ENCODE assay signal across 1 cellular context in genomic region chr9:129177791-129178578, GRCh38.
TF ChIP-seq lines count a peak whose summit lies in the region.

Gene IER5L (minus strand): TSS chr9:129178261. CDS start chr9:129178052, 209 bp downstream.

TF ChIP-seq in K562, 482 proteins besides CTCF, POLR2A, EP300 and RAD21 (continued from another document and continues in another):
- TF ChIP-seq NFE2L1 (tag; IDR thresholded peaks at IDR 0.05; ENCODE audit: borderline replicate concordance, low read depth) (no peak), BHLHE40 (IDR thresholded peaks at IDR 0.05; ENCODE audit: low read length) (peak; percentile 10; the same call in 1 of the 2 replicates), SAP30 (IDR thresholded peaks at IDR 0.05; ENCODE audit: borderline replicate concordance, insufficient read depth, low read depth, low read length, poor library complexity, severe bottlenecking) (peak; percentile 58), ZNF263 (CRISPR knock-in tag; IDR thresholded peaks at IDR 0.05; ENCODE audit: borderline replicate concordance) (no peak), MBD2 (IDR thresholded peaks at IDR 0.05; ENCODE audit: borderline replicate concordance, low read depth) (peak; percentile 73; the same call in 1 of the 2 replicates), TOE1 (IDR thresholded peaks at IDR 0.05; ENCODE audit: borderline replicate concordance) (no peak), TOE1 (CRISPR knock-in tag; IDR thresholded peaks at IDR 0.05; ENCODE audit: borderline replicate concordance, low read depth) (no peak), HDAC3 (IDR thresholded peaks at IDR 0.05; ENCODE audit: borderline replicate concordance, partially characterized antibody) (no peak), ZBTB17 (CRISPR knock-in tag; IDR thresholded peaks at IDR 0.05) (0 out of 2 replicates have a peak, but pooled peaks have one; percentile 34), CCAR2 (IDR thresholded peaks at IDR 0.05; ENCODE audit: low read depth, low read length) (no peak), RB1 (IDR thresholded peaks at IDR 0.05; ENCODE audit: low read depth) (peak; percentile 68), SIN3B (IDR thresholded peaks at IDR 0.05; ENCODE audit: low read depth) (0 out of 2 replicates have a peak, but pooled peaks have one; percentile 10), HDAC6 (IDR thresholded peaks at IDR 0.05; ENCODE audit: low read depth, low read length) (peak; percentile 97), ZNF124 (CRISPR knock-in tag; IDR thresholded peaks at IDR 0.05) (no peak), CBFA2T3 (IDR thresholded peaks at IDR 0.05) (no peak), ZNF77 (CRISPR knock-in tag; IDR thresholded peaks at IDR 0.05) (no peak), ZNF143 (CRISPR knock-in tag; IDR thresholded peaks at IDR 0.05) (no peak), NFIC (IDR thresholded peaks at IDR 0.05) (peak; percentile 60), POLR2G (IDR thresholded peaks at IDR 0.05; ENCODE audit: low read depth, low read length) (peak; percentile 100), ZNF347 (CRISPR knock-in tag; IDR thresholded peaks at IDR 0.05; ENCODE audit: low read depth) (no peak), EP400 (IDR thresholded peaks at IDR 0.05) (no peak), HDAC1 (IDR thresholded peaks at IDR 0.05) (peak in 1 of 2 experiments; percentile 79; a peak in 2 of 4 replicates), ZNF583 (CRISPR knock-in tag; IDR thresholded peaks at IDR 0.05) (no peak), ZNF184 (CRISPR knock-in tag; IDR thresholded peaks at IDR 0.05) (no peak), LCOR (CRISPR knock-in tag; IDR thresholded peaks at IDR 0.05) (0 out of 2 replicates have a peak, but pooled peaks have one; percentile 54), THRAP3 (IDR thresholded peaks at IDR 0.05; ENCODE audit: borderline replicate concordance) (no peak), SIN3A (IDR thresholded peaks at IDR 0.05; ENCODE audit: borderline replicate concordance in 2 of 2, control insufficient read depth in 1 of 2, low read depth in 2 of 2, low read length in 2 of 2) (0 out of 4 replicates have a peak, but pooled peaks of 1 of the 2 experiments have one; percentile 58), HCFC1 (IDR thresholded peaks at IDR 0.05; ENCODE audit: low read depth, low read length) (no peak; the same call in 1 of the 2 replicates), TCF15 (CRISPR knock-in tag; IDR thresholded peaks at IDR 0.05) (no peak), ZZZ3 (IDR thresholded peaks at IDR 0.05) (no peak), NFYB (IDR thresholded peaks at IDR 0.05; ENCODE audit: extremely low read depth, insufficient read length) (peak; percentile 99), SREBF1 (IDR thresholded peaks at IDR 0.05; ENCODE audit: borderline replicate concordance, low read depth, low read length) (no peak), CREBBP (IDR thresholded peaks at IDR 0.05; ENCODE audit: low read depth, low read length) (no peak), TCF7 (IDR thresholded peaks at IDR 0.05; ENCODE audit: borderline replicate concordance) (peak; percentile 95), ZNF75A (CRISPR knock-in tag; IDR thresholded peaks at IDR 0.05) (no peak), POLR2AphosphoS5 (IDR thresholded peaks at IDR 0.05; ENCODE audit: control insufficient read depth, insufficient read depth, low read depth, low read length) (peak; percentile 72), MEF2D (tag; conservative IDR thresholded peaks at IDR 0.05; ENCODE audit: low read depth) (no peak), CHD2 (IDR thresholded peaks at IDR 0.05; ENCODE audit: low read depth, low read length) (peak; percentile 81), NELFE (IDR thresholded peaks at IDR 0.05; ENCODE audit: insufficient read depth, insufficient read length) (peak; percentile 83), CHD1 (IDR thresholded peaks at IDR 0.05; ENCODE audit: low read length) (peak; percentile 91), SMAD4 (CRISPR knock-in tag; conservative IDR thresholded peaks at IDR 0.05) (peak; percentile 67), RFX7 (CRISPR knock-in tag; IDR thresholded peaks at IDR 0.05) (no peak), TBL1XR1 (IDR thresholded peaks at IDR 0.05; ENCODE audit: low read length in 2 of 2) (no peak), NFIX (CRISPR knock-in tag; IDR thresholded peaks at IDR 0.05; ENCODE audit: low read depth) (no peak), MTA1 (IDR thresholded peaks at IDR 0.05; ENCODE audit: borderline replicate concordance) (no peak), ZNF224 (CRISPR knock-in tag; IDR thresholded peaks at IDR 0.05) (no peak), SNIP1 (IDR thresholded peaks at IDR 0.05; ENCODE audit: low read depth) (no peak)
- TF ChIP-seq, protein P1, sequence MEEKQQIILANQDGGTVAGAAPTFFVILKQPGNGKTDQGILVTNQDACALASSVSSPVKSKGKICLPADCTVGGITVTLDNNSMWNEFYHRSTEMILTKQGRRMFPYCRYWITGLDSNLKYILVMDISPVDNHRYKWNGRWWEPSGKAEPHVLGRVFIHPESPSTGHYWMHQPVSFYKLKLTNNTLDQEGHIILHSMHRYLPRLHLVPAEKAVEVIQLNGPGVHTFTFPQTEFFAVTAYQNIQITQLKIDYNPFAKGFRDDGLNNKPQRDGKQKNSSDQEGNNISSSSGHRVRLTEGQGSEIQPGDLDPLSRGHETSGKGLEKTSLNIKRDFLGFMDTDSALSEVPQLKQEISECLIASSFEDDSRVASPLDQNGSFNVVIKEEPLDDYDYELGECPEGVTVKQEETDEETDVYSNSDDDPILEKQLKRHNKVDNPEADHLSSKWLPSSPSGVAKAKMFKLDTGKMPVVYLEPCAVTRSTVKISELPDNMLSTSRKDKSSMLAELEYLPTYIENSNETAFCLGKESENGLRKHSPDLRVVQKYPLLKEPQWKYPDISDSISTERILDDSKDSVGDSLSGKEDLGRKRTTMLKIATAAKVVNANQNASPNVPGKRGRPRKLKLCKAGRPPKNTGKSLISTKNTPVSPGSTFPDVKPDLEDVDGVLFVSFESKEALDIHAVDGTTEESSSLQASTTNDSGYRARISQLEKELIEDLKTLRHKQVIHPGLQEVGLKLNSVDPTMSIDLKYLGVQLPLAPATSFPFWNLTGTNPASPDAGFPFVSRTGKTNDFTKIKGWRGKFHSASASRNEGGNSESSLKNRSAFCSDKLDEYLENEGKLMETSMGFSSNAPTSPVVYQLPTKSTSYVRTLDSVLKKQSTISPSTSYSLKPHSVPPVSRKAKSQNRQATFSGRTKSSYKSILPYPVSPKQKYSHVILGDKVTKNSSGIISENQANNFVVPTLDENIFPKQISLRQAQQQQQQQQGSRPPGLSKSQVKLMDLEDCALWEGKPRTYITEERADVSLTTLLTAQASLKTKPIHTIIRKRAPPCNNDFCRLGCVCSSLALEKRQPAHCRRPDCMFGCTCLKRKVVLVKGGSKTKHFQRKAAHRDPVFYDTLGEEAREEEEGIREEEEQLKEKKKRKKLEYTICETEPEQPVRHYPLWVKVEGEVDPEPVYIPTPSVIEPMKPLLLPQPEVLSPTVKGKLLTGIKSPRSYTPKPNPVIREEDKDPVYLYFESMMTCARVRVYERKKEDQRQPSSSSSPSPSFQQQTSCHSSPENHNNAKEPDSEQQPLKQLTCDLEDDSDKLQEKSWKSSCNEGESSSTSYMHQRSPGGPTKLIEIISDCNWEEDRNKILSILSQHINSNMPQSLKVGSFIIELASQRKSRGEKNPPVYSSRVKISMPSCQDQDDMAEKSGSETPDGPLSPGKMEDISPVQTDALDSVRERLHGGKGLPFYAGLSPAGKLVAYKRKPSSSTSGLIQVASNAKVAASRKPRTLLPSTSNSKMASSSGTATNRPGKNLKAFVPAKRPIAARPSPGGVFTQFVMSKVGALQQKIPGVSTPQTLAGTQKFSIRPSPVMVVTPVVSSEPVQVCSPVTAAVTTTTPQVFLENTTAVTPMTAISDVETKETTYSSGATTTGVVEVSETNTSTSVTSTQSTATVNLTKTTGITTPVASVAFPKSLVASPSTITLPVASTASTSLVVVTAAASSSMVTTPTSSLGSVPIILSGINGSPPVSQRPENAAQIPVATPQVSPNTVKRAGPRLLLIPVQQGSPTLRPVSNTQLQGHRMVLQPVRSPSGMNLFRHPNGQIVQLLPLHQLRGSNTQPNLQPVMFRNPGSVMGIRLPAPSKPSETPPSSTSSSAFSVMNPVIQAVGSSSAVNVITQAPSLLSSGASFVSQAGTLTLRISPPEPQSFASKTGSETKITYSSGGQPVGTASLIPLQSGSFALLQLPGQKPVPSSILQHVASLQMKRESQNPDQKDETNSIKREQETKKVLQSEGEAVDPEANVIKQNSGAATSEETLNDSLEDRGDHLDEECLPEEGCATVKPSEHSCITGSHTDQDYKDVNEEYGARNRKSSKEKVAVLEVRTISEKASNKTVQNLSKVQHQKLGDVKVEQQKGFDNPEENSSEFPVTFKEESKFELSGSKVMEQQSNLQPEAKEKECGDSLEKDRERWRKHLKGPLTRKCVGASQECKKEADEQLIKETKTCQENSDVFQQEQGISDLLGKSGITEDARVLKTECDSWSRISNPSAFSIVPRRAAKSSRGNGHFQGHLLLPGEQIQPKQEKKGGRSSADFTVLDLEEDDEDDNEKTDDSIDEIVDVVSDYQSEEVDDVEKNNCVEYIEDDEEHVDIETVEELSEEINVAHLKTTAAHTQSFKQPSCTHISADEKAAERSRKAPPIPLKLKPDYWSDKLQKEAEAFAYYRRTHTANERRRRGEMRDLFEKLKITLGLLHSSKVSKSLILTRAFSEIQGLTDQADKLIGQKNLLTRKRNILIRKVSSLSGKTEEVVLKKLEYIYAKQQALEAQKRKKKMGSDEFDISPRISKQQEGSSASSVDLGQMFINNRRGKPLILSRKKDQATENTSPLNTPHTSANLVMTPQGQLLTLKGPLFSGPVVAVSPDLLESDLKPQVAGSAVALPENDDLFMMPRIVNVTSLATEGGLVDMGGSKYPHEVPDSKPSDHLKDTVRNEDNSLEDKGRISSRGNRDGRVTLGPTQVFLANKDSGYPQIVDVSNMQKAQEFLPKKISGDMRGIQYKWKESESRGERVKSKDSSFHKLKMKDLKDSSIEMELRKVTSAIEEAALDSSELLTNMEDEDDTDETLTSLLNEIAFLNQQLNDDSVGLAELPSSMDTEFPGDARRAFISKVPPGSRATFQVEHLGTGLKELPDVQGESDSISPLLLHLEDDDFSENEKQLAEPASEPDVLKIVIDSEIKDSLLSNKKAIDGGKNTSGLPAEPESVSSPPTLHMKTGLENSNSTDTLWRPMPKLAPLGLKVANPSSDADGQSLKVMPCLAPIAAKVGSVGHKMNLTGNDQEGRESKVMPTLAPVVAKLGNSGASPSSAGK (IDR thresholded peaks at IDR 0.05), result peak; percentile 37; the same call in 1 of the 2 replicates
- TF ChIP-seq, protein P2, sequence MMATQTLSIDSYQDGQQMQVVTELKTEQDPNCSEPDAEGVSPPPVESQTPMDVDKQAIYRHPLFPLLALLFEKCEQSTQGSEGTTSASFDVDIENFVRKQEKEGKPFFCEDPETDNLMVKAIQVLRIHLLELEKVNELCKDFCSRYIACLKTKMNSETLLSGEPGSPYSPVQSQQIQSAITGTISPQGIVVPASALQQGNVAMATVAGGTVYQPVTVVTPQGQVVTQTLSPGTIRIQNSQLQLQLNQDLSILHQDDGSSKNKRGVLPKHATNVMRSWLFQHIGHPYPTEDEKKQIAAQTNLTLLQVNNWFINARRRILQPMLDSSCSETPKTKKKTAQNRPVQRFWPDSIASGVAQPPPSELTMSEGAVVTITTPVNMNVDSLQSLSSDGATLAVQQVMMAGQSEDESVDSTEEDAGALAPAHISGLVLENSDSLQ (IDR thresholded peaks at IDR 0.05), result peak; percentile 99
- TF ChIP-seq, protein P3, sequence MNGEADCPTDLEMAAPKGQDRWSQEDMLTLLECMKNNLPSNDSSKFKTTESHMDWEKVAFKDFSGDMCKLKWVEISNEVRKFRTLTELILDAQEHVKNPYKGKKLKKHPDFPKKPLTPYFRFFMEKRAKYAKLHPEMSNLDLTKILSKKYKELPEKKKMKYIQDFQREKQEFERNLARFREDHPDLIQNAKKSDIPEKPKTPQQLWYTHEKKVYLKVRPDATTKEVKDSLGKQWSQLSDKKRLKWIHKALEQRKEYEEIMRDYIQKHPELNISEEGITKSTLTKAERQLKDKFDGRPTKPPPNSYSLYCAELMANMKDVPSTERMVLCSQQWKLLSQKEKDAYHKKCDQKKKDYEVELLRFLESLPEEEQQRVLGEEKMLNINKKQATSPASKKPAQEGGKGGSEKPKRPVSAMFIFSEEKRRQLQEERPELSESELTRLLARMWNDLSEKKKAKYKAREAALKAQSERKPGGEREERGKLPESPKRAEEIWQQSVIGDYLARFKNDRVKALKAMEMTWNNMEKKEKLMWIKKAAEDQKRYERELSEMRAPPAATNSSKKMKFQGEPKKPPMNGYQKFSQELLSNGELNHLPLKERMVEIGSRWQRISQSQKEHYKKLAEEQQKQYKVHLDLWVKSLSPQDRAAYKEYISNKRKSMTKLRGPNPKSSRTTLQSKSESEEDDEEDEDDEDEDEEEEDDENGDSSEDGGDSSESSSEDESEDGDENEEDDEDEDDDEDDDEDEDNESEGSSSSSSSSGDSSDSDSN (IDR thresholded peaks at IDR 0.05; ENCODE audit: borderline replicate concordance in 1 of 2, low read depth in 2 of 2, low read length in 2 of 2), result peak in 1 of 2 experiments; percentile 67; a peak in 3 of 4 replicates
- TF ChIP-seq, protein P4, sequence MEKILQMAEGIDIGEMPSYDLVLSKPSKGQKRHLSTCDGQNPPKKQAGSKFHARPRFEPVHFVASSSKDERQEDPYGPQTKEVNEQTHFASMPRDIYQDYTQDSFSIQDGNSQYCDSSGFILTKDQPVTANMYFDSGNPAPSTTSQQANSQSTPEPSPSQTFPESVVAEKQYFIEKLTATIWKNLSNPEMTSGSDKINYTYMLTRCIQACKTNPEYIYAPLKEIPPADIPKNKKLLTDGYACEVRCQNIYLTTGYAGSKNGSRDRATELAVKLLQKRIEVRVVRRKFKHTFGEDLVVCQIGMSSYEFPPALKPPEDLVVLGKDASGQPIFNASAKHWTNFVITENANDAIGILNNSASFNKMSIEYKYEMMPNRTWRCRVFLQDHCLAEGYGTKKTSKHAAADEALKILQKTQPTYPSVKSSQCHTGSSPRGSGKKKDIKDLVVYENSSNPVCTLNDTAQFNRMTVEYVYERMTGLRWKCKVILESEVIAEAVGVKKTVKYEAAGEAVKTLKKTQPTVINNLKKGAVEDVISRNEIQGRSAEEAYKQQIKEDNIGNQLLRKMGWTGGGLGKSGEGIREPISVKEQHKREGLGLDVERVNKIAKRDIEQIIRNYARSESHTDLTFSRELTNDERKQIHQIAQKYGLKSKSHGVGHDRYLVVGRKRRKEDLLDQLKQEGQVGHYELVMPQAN (IDR thresholded peaks at IDR 0.05; ENCODE audit: borderline replicate concordance), result no peak
